Comparison of ENCODE assay signal across 30 cellular contexts in the genomic region with DNA sequence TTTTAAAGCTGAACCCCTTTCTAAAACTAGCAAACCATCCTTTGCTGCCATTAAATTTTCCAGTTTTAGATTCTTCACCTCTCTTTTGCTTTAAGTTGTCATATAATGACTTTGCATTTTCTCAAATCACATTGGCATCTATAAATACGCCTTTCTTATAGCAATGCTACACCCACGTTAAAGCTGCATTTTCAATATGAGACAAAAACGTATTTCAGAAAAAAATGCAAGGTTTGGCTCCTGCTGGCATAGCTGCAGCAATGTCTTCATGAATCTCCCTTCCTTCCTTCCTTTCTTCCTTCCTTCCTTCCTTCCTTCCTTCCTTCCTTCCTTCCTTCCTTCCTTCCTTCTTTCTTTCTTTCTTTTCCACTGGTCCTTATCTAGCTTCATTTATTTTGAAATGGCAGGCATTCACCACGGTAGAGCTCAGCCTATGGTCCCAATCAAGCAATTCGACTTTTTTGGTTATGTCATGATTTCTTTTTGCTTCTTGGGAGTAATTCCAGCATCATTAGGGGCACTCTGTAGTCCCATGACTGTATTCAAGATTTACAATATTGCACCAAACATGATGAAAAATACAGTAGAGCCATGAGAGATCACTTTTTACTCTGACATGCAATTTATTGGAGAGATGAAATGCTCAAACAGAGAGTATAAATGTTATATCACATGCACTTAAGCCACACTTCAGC. TPM values are rescaled to one million over a fixed set of nuclear protein-coding genes. Genes with fewer than 3 reads are reported as not detected.
"Had no signal": no experiment of that assay in that cellular context is flagged by ENCODE, and none has a peak within 500 bp of the region (broad histone marks: within the 10 kb centered on the region; RNA-seq: fewer than 3 reads in every experiment).

No MANE protein-coding gene starts in this region.

- FAIRE-seq: urothelium cell line had no signal

- H3K27ac ChIP-seq: stomach, suprapubic skin, testis, thoracic aorta, thyroid gland, tibial artery, tibial nerve, transverse colon, upper lobe of left lung, upper lobe of right lung, uterus, vagina had no signal

- H3K36me3 ChIP-seq: stomach, suprapubic skin, thoracic aorta, thyroid gland, tibial artery, tibial nerve, transverse colon, upper lobe of left lung, upper lobe of right lung, uterus, vagina had no signal

- ATAC-seq: stimulated activated effector memory CD8-positive, alpha-beta T cell treated with anti-CD3 and anti-CD28 coated beads, Interleukin-12 subunit alpha, Interleukin-12 subunit beta, amount 100 ng/mL, for 72 hours; stimulated activated memory B cell treated with anti-CD40 and anti-IgM and Interleukin-4, amounts not matched to agents 10 μg/mL and 1 μg/mL and 100 μg/mL, for 72 hours; stimulated activated naive B cell treated with anti-CD40 and anti-IgM and Interleukin-4, amounts not matched to agents 10 μg/mL and 1 μg/mL and 100 μg/mL, for 72 hours; stimulated activated naive CD8-positive, alpha-beta T cell treated with anti-CD3 and anti-CD28 coated beads, Interleukin-15, amount 100 ng/mL, for 72 hours; stimulated activated naive CD8-positive, alpha-beta T cell treated with anti-CD3 and anti-CD28 coated beads, Interleukin-15, Interleukin-2, amounts not matched to agents 100 U/mL and 50 U/mL, for 24 hours; upper lobe of right lung had no signal

- H3K4me3 ChIP-seq: stomach, suprapubic skin, testis, thoracic aorta, thyroid gland, tibial artery, tibial nerve, transverse colon, upper lobe of left lung, upper lobe of right lung, uterus, vagina had no signal

- DNase-seq: stimulated activated CD4-positive, alpha-beta T cell treated with anti-CD3 and anti-CD28 coated beads, Interleukin-2, amount 100 ng/mL, for 48 hours; stimulated activated CD4-positive, alpha-beta T cell treated with anti-CD3 and anti-CD28 coated beads, Interleukin-4, amount 100 ng/mL, for 1 hour; stimulated activated CD4-positive, alpha-beta T cell treated with anti-CD3 and anti-CD28 coated beads, Interleukin-4, amount 100 ng/mL, for 24 hours; stimulated activated CD4-positive, alpha-beta T cell treated with anti-CD3 and anti-CD28 coated beads, Interleukin-4, amount 100 ng/mL, for 4 hours; stimulated activated CD8-positive, alpha-beta memory T cell treated with anti-CD3 and anti-CD28 coated beads, Interleukin-4, amount 100 ng/mL, for 48 hours; stimulated activated naive B cell treated with anti-CD40 and anti-IgM and Interleukin-4, amounts not matched to agents 10 μg/mL and 1 μg/mL and 100 μg/mL, for 72 hours; stimulated activated naive CD4-positive, alpha-beta T cell; stimulated activated naive CD4-positive, alpha-beta T cell treated with Interleukin-2 at 50 U/mL for 16 hours; stimulated activated naive CD8-positive, alpha-beta T cell treated with anti-CD3 and anti-CD28 coated beads, Interleukin-15, amount 100 ng/mL, for 72 hours; stimulated activated naive CD8-positive, alpha-beta T cell treated with anti-CD3 and anti-CD28 coated beads, Interleukin-15, Interleukin-2, amounts not matched to agents 100 U/mL and 50 U/mL, for 24 hours; stomach; substantia nigra; testis; thyroid gland; tibial artery; transverse colon; trophoblast cell; upper lobe of left lung; upper lobe of right lung; uterus had no signal

- H3K9me3 ChIP-seq: testis, thoracic aorta, thyroid gland, uterus, vagina had no signal

- H3K27me3 ChIP-seq: stomach, suprapubic skin, testis, thyroid gland, tibial artery, tibial nerve, transverse colon, upper lobe of left lung, upper lobe of right lung, uterus, vagina had no signal

- H3K4me1 ChIP-seq: stomach, suprapubic skin, testis, thyroid gland, tibial artery, tibial nerve, transverse colon, upper lobe of left lung, upper lobe of right lung, uterus, vagina had no signal

RNA-seq across cellular contexts. Expression of gene UGT1A10, which starts 8.8 kb away (rescaled TPM):
- total RNA-seq: subcutaneous adipose tissue, suprapubic skin, temporal lobe, tibial nerve, upper lobe of left lung, upper lobe of right lung, urinary bladder, uterus, vagina had no signal
- polyA plus RNA-seq: urinary bladder had no signal

RNA-seq across cellular contexts. Expression of gene UGT1A8, which starts 10.0 kb away (rescaled TPM):
- total RNA-seq: subcutaneous adipose tissue, temporal lobe, thoracic aorta, tibial nerve, upper lobe of left lung, upper lobe of right lung, uterus, vagina had no signal

RNA-seq across cellular contexts. Expression of gene UGT1A9, which starts 44.2 kb away (rescaled TPM):
- total RNA-seq: subcutaneous adipose tissue, suprapubic skin, temporal lobe, testis, thoracic aorta, thyroid gland, tibial nerve, upper lobe of left lung, upper lobe of right lung, urinary bladder, uterus, vagina had no signal
- polyA plus RNA-seq: stomach had no signal

RNA-seq across cellular contexts. Expression of gene UGT1A7, which starts 54.2 kb away (rescaled TPM):
- total RNA-seq: temporal lobe, thyroid gland, tibial nerve, upper lobe of left lung, upper lobe of right lung had no signal
